Comparison of ENCODE assay signal across 8 cellular contexts in genomic region chr2:65431417-65432226, GRCh38. TPM values are rescaled to one million over a fixed set of nuclear protein-coding genes. Genes with fewer than 3 reads are reported as not detected.
DNase-seq lines count a peak whose midpoint lies in the region; ATAC-seq lines count a peak whose summit lies in the region.

No MANE protein-coding gene starts in this region.

- POLR2A ChIA-PET in activated CD4-positive, alpha-beta T cell treated with anti-CD3 and anti-CD28 coated beads, Interleukin-2, amount 10 ng/mL, durations not matched to agents 7 days and 5 days (lab: Charles Lee) = no interaction called here

- peak; percentile 30 for ATAC-seq in HG02759 (IDR thresholded peaks at IDR 0.05; ENCODE audit: unreplicated experiment)

- peaks cover 37% of the 10 kb centered on the region for H3K27me3 Mint-ChIP-seq in activated CD4-positive, alpha-beta T cell treated with anti-CD3 and anti-CD28 coated beads, Interleukin-2, amount 10 ng/mL, durations not matched to agents 7 days and 5 days

- H3K9me3 Mint-ChIP-seq in activated CD4-positive, alpha-beta T cell treated with anti-CD3 and anti-CD28 coated beads, Interleukin-2, amount 10 ng/mL, durations not matched to agents 7 days and 5 days = no peaks in the 10 kb centered on the region

- peak overlapping the region; percentile 87 for H3K4me3 Mint-ChIP-seq in activated CD4-positive, alpha-beta T cell treated with anti-CD3 and anti-CD28 coated beads, Interleukin-2, amount 10 ng/mL, durations not matched to agents 7 days and 5 days

- H3K36me3 Mint-ChIP-seq in activated CD4-positive, alpha-beta T cell treated with anti-CD3 and anti-CD28 coated beads, Interleukin-2, amount 10 ng/mL, durations not matched to agents 7 days and 5 days (ENCODE audit: low read depth) = peaks cover 4% of the 10 kb centered on the region

- peak overlapping the region; percentile 84 for H3K27ac Mint-ChIP-seq in activated CD4-positive, alpha-beta T cell treated with anti-CD3 and anti-CD28 coated beads, Interleukin-2, amount 10 ng/mL, durations not matched to agents 7 days and 5 days

- CTCF ChIA-PET in activated CD4-positive, alpha-beta T cell treated with anti-CD3 and anti-CD28 coated beads, Interleukin-2, amount 10 ng/mL, durations not matched to agents 7 days and 5 days (lab: Charles Lee) = interaction anchor here (0.6 kb wide), 1 partner anchor 51 kb away, joined by 3 read pairs; no protein-coding TSS in a partner anchor

- peak; percentile 84 for DNase-seq in DMS 273 (lab: John Stamatoyannopoulos, UW; ENCODE audit: unreplicated experiment)
- DNase-seq in DMS 273 treated with DMSO at 0.1 percent for 48 hours (lab: John Stamatoyannopoulos, UW) = no peak
- DNase-seq in NCI-H1417 treated with DMSO at 0.1 percent for 48 hours (lab: John Stamatoyannopoulos, UW) = peak; percentile 29
- DNase-seq in activated CD4-positive, alpha-beta T cell treated with anti-CD3 and anti-CD28 coated beads, Interleukin-2, amount 10 ng/mL, durations not matched to agents 7 days and 5 days = peak; percentile 57
- DNase-seq in ecto neural progenitor cell (ENCODE audit: low spot score) = peak; percentile 71
- peak; percentile 20 to 47 for DNase-seq in lung microvascular endothelial cell (ENCODE audit: low read depth in 2 of 2)
- peak; percentile 9 to 21 for DNase-seq in stimulated activated CD8-positive, alpha-beta memory T cell treated with anti-CD3 and anti-CD28 coated beads, Interleukin-2, amount 100 ng/mL, for 48 hours (ENCODE audit: low read depth in 2 of 2)

- peaks cover 29% of the 10 kb centered on the region for H3K4me1 Mint-ChIP-seq in activated CD4-positive, alpha-beta T cell treated with anti-CD3 and anti-CD28 coated beads, Interleukin-2, amount 10 ng/mL, durations not matched to agents 7 days and 5 days

RNA-seq across cellular contexts. Expression of gene SPRED2, which starts 0.8 kb away (rescaled TPM):
- total RNA-seq in activated CD4-positive, alpha-beta T cell treated with anti-CD3 and anti-CD28 coated beads, Interleukin-2, amount 10 ng/mL, durations not matched to agents 7 days and 5 days = 1 to 10 TPM; 6.2 to 8.1 TPM
- 1.7 and 2.0 TPM in 2 replicates for total RNA-seq in lung microvascular endothelial cell
